ENCODE assay signal across 11 cellular contexts in the genomic region with DNA sequence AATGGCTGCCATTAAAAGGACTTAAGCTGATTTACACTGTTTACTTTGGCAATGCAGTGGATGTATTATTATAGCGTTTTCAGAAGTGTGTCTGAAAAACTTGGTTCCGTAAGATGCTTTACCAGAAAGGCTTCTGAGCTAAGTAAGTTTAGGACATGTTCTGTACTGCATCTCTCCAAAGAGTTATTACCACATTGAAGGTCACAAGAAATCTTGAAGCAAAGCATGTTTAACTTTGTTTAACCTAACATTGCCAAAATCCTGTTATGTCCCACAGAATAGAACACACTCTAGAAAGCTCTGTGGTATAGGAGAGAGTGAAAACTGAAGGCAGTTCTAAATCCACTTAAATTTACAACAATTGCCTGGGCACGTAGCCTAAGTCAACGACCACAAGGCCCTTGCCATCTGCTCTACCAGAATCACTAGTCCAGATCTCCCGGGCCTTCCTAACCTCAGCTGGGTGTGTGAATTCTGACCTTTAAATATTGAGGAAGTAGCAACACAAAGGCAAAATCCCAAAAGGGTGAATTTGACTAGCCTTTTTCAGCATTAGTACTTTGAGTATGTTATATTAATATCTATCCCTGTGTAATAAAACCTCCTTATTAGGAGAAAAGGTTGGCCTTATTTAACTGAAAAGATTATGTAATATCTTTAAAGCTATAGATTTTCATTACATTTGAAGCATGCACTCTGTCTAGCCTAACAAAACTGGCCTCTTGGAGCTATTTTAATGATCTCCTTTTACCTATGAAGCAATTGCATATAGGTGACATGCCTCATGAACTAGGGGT.
DNase-seq lines count a peak whose midpoint lies in the region; ATAC-seq lines count a peak whose summit lies in the region.
"Had no signal": no experiment of that assay in that cellular context is flagged by ENCODE, and none has a peak within 500 bp of the region (broad histone marks: within the 10 kb centered on the region; RNA-seq: fewer than 3 reads in every experiment).

No MANE protein-coding gene starts in this region.

- DNase-seq in DMS153 (lab: John Stamatoyannopoulos, UW) (peak; percentile 95), NCI-H2029 (lab: John Stamatoyannopoulos, UW) (peak; percentile 91), adipocyte (ENCODE audit: low read depth) (peak; percentile 51), NCI-H1436 treated with DMSO at 0.1 percent for 48 hours (lab: John Stamatoyannopoulos, UW) (no peak)
- DNase-seq in activated CD8-positive, alpha-beta memory T cell treated with anti-CD3 and anti-CD28 coated beads for 24 hours: no peak
- DNase-seq: cortex of kidney, HFFc6, Right ventricle myocardium superior had no signal

- H3K27me3 ChIP-seq in adipocyte (replicated peaks; ENCODE audit: control insufficient read depth, insufficient read depth, low read length) (no peaks in the 10 kb centered on the region), mucosa of rectum (ENCODE audit: control insufficient read depth in 2 of 2, insufficient read depth in 2 of 2, low read length in 2 of 2) (no peaks in the 10 kb centered on the region)

- ATAC-seq in HG03196 (IDR thresholded peaks at IDR 0.05; ENCODE audit: unreplicated experiment): no peak
- ATAC-seq in HG03378 (IDR thresholded peaks at IDR 0.05; ENCODE audit: unreplicated experiment): no peak

- H3K27ac ChIP-seq in mucosa of rectum (ENCODE audit: low read depth in 2 of 2, low read length in 2 of 2): peak overlapping the region; percentile 53 to 64

- no peak overlapping the region for H3K9ac ChIP-seq in adipocyte (ENCODE audit: low read length)
- no peak overlapping the region for H3K9ac ChIP-seq in mucosa of rectum (ENCODE audit: low read depth in 1 of 2, low read length in 2 of 2)

- H3K36me3 ChIP-seq in adipocyte (ENCODE audit: control insufficient read depth, insufficient read depth, low read length, severe bottlenecking) (no peaks in the 10 kb centered on the region), mucosa of rectum (ENCODE audit: control insufficient read depth in 2 of 2, insufficient read depth in 2 of 2, low read length in 2 of 2) (no peaks in the 10 kb centered on the region)

- no peaks in the 10 kb centered on the region for H3K9me3 ChIP-seq in adipocyte (ENCODE audit: control insufficient read depth, low read length)
- no peaks in the 10 kb centered on the region for H3K9me3 ChIP-seq in mucosa of rectum (ENCODE audit: control insufficient read depth in 2 of 2, low read length in 2 of 2)

- no peak overlapping the region for H3K4me3 ChIP-seq in adipocyte (ENCODE audit: low read length)
- H3K4me3 ChIP-seq in mucosa of rectum (ENCODE audit: low read length in 2 of 2): no peak overlapping the region

- H3K4me1 ChIP-seq in adipocyte (ENCODE audit: control insufficient read depth, insufficient read depth, low read length): peaks cover 16% of the 10 kb centered on the region
- peaks cover 19 to 20% of the 10 kb centered on the region in 2 donors for H3K4me1 ChIP-seq in mucosa of rectum (ENCODE audit: control insufficient read depth in 2 of 2, insufficient read depth in 2 of 2, low read length in 2 of 2)

Comparison
In these comparisons a context has a peak if more than half of its experiments do, and no peak if none do; other contexts are left out.
1. DNase-seq: peak in DMS153 (single experiment), NCI-H2029 (single experiment) and adipocyte (single experiment); none in NCI-H1436 treated with DMSO at 0.1 percent for 48 hours (single experiment) and activated CD8-positive, alpha-beta memory T cell treated with anti-CD3 and anti-CD28 coated beads for 24 hours (single experiment).